1 cellular context compared by ENCODE assay signal in the genomic region with DNA sequence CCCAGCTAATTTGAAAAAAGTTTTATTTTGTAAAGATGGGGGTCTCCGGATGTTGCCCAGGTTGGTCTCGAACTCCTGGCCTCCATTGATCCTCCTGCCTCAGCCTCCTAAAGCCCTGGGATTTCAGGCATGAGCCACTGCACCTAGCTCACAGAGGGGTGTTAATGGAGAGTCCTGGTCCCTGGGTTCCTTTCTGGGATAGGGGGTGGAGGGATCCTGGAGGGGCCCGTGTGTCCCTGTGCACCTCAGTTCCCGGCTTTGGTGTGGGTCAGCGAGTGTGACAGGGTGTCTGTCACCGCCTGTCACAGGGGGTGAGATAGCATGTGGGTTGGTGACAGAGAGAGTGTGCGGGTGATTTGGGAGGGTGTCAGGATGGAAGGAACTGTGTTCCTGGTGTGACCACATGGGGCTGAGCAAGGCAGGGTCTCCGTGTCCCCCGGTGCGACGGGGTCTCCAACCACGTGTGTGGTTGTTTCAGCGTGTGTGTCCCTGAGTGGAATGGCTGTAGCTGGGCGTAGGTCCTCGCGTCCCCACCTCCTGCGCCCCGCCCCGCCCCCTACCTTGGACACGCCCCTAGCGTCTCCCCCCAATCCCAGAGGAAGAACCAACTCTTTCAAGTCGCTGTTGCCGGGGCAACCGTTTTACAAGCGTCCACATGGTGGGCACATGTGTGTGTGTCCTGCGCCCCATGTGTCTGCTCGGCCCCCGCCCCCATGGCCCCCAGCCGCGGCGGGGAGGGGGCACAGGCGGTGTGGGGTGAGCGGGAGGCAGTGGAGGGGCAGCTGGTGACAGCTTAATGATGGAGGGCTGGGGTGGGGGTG.
TF ChIP-seq lines count a peak whose summit lies in the region.

No MANE protein-coding gene starts in this region.

TF ChIP-seq in K562, 482 proteins besides CTCF, POLR2A, EP300 and RAD21 (continued from another document):
- TF ChIP-seq, protein P1, sequence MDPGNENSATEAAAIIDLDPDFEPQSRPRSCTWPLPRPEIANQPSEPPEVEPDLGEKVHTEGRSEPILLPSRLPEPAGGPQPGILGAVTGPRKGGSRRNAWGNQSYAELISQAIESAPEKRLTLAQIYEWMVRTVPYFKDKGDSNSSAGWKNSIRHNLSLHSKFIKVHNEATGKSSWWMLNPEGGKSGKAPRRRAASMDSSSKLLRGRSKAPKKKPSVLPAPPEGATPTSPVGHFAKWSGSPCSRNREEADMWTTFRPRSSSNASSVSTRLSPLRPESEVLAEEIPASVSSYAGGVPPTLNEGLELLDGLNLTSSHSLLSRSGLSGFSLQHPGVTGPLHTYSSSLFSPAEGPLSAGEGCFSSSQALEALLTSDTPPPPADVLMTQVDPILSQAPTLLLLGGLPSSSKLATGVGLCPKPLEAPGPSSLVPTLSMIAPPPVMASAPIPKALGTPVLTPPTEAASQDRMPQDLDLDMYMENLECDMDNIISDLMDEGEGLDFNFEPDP (CRISPR knock-in tag; IDR thresholded peaks at IDR 0.05), result no peak
- TF ChIP-seq POLR2H (tag; IDR thresholded peaks at IDR 0.05; ENCODE audit: low read depth) (no peak), DIDO1 (tag; IDR thresholded peaks at IDR 0.05; ENCODE audit: low read depth) (no peak), MEIS2 (IDR thresholded peaks at IDR 0.05; ENCODE audit: partially characterized antibody) (peak; percentile 89)
